Comparison of ENCODE assay signal across 21 cellular contexts in genomic region chr17:58475985-58476384, GRCh38. TPM values are rescaled to one million over a fixed set of nuclear protein-coding genes. Genes with fewer than 3 reads are reported as not detected.
DNase-seq lines count a peak whose midpoint lies in the region; ATAC-seq, FAIRE-seq and TF ChIP-seq lines count a peak whose summit lies in the region.
"Had no signal": no experiment of that assay in that cellular context is flagged by ENCODE, and none has a peak within 500 bp of the region (broad histone marks: within the 10 kb centered on the region; RNA-seq: fewer than 3 reads in every experiment).

No MANE protein-coding gene starts in this region.

- CTCF ChIA-PET in K562 (lab: Yijun Ruan, JAX; ENCODE audit: low intra/inter-chr PET ratio): no interaction called here

- TF ChIP-seq CTCF in K562 (IDR thresholded peaks at IDR 0.05 in 2 of 3, conservative IDR thresholded peaks at IDR 0.05 in 1 of 3; ENCODE audit: insufficient read depth in 2 of 3, low read depth in 1 of 3, low read length in 3 of 3) (no peak), parathyroid adenoma (IDR thresholded peaks at IDR 0.05) (no peak)

- H2AFZ ChIP-seq in K562 (ENCODE audit: low read depth, low read length): no peak overlapping the region
- H2AFZ ChIP-seq in parathyroid adenoma: peak overlapping the region; percentile 52
- no peak overlapping the region for H2AFZ ChIP-seq in mesenchymal stem cell (ENCODE audit: low read depth, low read length)

- H4K8ac ChIP-seq in mesenchymal stem cell (ENCODE audit: low read length): no peak overlapping the region

- ATAC-seq in K562: no peak
- no peak for ATAC-seq in HG02884 (IDR thresholded peaks at IDR 0.05; ENCODE audit: unreplicated experiment)
- no peak for ATAC-seq in GM19395 (IDR thresholded peaks at IDR 0.05; ENCODE audit: unreplicated experiment)

- H3K9ac ChIP-seq in K562 (ENCODE audit: insufficient read depth in 1 of 2, low read depth in 2 of 2, low read length in 2 of 2) (no peak overlapping the region), parathyroid adenoma (no peak overlapping the region), mesenchymal stem cell (ENCODE audit: low read length) (no peak overlapping the region)

- no peak for TF ChIP-seq POLR2A in K562 (conservative IDR thresholded peaks at IDR 0.05)

- H3K36me3 ChIP-seq in K562 (ENCODE audit: control insufficient read depth, insufficient read depth, low read length) (no peaks in the 10 kb centered on the region), parathyroid adenoma (ENCODE audit: control insufficient read depth, insufficient read depth, low read length) (no peaks in the 10 kb centered on the region), mesenchymal stem cell (ENCODE audit: control insufficient read depth in 1 of 2, insufficient read depth in 2 of 2, low read depth in 1 of 2, low read length in 2 of 2) (no peaks in the 10 kb centered on the region)
- H3K36me3 ChIP-seq: HAP-1 had no signal

- peaks cover 0 to 3% of the 10 kb centered on the region in 2 experiments; a peak in 2 of 5 replicates for H3K27me3 ChIP-seq in K562 (ENCODE audit: control insufficient read depth in 2 of 2, insufficient read depth in 2 of 2, low read length in 2 of 2)
- H3K27me3 ChIP-seq in parathyroid adenoma (ENCODE audit: control insufficient read depth, insufficient read depth, low read length): no peaks in the 10 kb centered on the region
- H3K27me3 ChIP-seq in mesenchymal stem cell (ENCODE audit: control insufficient read depth in 1 of 2, insufficient read depth in 1 of 2, low read length in 2 of 2): peaks cover 0 to 2% of the 10 kb centered on the region in 2 experiments

- H3K4me2 ChIP-seq in K562 (ENCODE audit: insufficient read depth, low read length) (no peak overlapping the region), parathyroid adenoma (ENCODE audit: low read length) (no peak overlapping the region), mesenchymal stem cell (ENCODE audit: low read length, poor library complexity, severe bottlenecking) (no peak overlapping the region)

- H3K27ac ChIP-seq in K562 (ENCODE audit: extremely low read depth, low read depth, low read length) (no peak overlapping the region), parathyroid adenoma (no peak overlapping the region), mesenchymal stem cell (ENCODE audit: low read length, poor library complexity, severe bottlenecking) (no peak overlapping the region)

- H3K9me1 ChIP-seq in K562 (ENCODE audit: control insufficient read depth, insufficient read depth, low read length): no peaks in the 10 kb centered on the region

- no TSS peak for BruUV-seq in K562 (replicated peaks; lab: Mats Ljungman, UMichigan)

- H4K91ac ChIP-seq in mesenchymal stem cell (ENCODE audit: low read length): no peak overlapping the region

- no peak overlapping the region for H2BK120ac ChIP-seq in mesenchymal stem cell (ENCODE audit: low read depth, low read length)

- H3K4me1 ChIP-seq in K562 (replicated peaks in 1 of 2; ENCODE audit: control insufficient read depth in 2 of 2, insufficient read depth in 2 of 2, low read length in 2 of 2): peaks cover 0 to 2% of the 10 kb centered on the region in 2 experiments; a peak in 1 of 5 replicates
- H3K4me1 ChIP-seq in parathyroid adenoma: no peaks in the 10 kb centered on the region
- no peaks in the 10 kb centered on the region for H3K4me1 ChIP-seq in mesenchymal stem cell (ENCODE audit: control insufficient read depth, insufficient read depth, low read depth, low read length)
- H3K4me1 ChIP-seq: HAP-1 had no signal

- H3K79me2 ChIP-seq in K562 (ENCODE audit: control insufficient read depth, insufficient read depth, low read length) (no peaks in the 10 kb centered on the region), parathyroid adenoma (no peaks in the 10 kb centered on the region)

- H2BK15ac ChIP-seq in mesenchymal stem cell (ENCODE audit: low read depth, poor library complexity, severe bottlenecking): no peak overlapping the region

- POLR2A ChIA-PET in K562 (lab: Yijun Ruan, JAX): interaction anchor here (0.7 to 1.1 kb wide), 3 partner anchors 21 to 155 kb away, joined by 3 to 4 read pairs (median 3); partner anchors contain the start of gene TSPOAP1

- DNase-seq in HTR-8/SVneo (ENCODE audit: insufficient read length, low spot score) (no peak), K562 (ENCODE audit: extremely low read depth in 1 of 4, low spot score in 3 of 4) (no peak), mesenchymal stem cell (no peak)
- DNase-seq: C1 segment of cervical spinal cord; Calu3; CD4-positive, alpha-beta memory T cell; COR-L47; DMS53; DMS79 treated with DMSO at 0.1 percent for 48 hours; GF-D8; GOT3 had no signal

- H3K9me3 ChIP-seq in K562 (replicated peaks; ENCODE audit: control insufficient read depth, insufficient read depth, low read depth, low read length) (no peaks in the 10 kb centered on the region), parathyroid adenoma (ENCODE audit: control insufficient read depth, low read length) (no peaks in the 10 kb centered on the region), mesenchymal stem cell (ENCODE audit: control insufficient read depth, low read length) (no peaks in the 10 kb centered on the region)
- H3K9me3 ChIP-seq: HAP-1 had no signal

- H2BK5ac ChIP-seq in mesenchymal stem cell (ENCODE audit: low read depth, low read length, poor library complexity, severe bottlenecking): no peak overlapping the region

- intact Hi-C loops in K562 (cut with micrococcal nuclease): no loop called here

- H3K18ac ChIP-seq in mesenchymal stem cell (ENCODE audit: low read depth in 1 of 2, low read length in 2 of 2): no peak overlapping the region

- H3K4me3 ChIP-seq in K562 (no peak overlapping the region), parathyroid adenoma (ENCODE audit: low read depth, low read length) (no peak overlapping the region), mesenchymal stem cell (ENCODE audit: insufficient read depth in 1 of 2, low read depth in 1 of 2, low read length in 2 of 2) (no peak overlapping the region)
- H3K4me3 ChIP-seq: HAP-1 had no signal

- no peak overlapping the region for H2BK12ac ChIP-seq in mesenchymal stem cell (ENCODE audit: low read length in 2 of 2)

- H3K79me1 ChIP-seq in mesenchymal stem cell (replicated peaks; ENCODE audit: low read length, poor library complexity, severe bottlenecking): no peaks in the 10 kb centered on the region

- no peak overlapping the region for H3K14ac ChIP-seq in mesenchymal stem cell (ENCODE audit: low read length in 2 of 2)

- H2AK5ac ChIP-seq in mesenchymal stem cell (ENCODE audit: low read length, severe bottlenecking): no peak overlapping the region

- no peak overlapping the region for H3K4ac ChIP-seq in mesenchymal stem cell (ENCODE audit: low read depth in 1 of 2, low read length in 2 of 2)

- H3K23ac ChIP-seq in mesenchymal stem cell (ENCODE audit: low read length in 2 of 2): no peak overlapping the region

- no peaks in the 10 kb centered on the region for H4K20me1 ChIP-seq in K562 (replicated peaks; ENCODE audit: control insufficient read depth, insufficient read depth, low read length)

- TF ChIP-seq RAD21 in K562 (CRISPR knock-in tag; conservative IDR thresholded peaks at IDR 0.05 in 1 of 2, IDR thresholded peaks at IDR 0.05 in 1 of 2): no peak

- in situ Hi-C loops in K562 (cut with MboI): no loop called here

- TF ChIP-seq EP300 in K562 (IDR thresholded peaks at IDR 0.05; ENCODE audit: low read length): no peak

- FAIRE-seq in HTR-8/SVneo (lab: Jason Lieb, UNC): peak; percentile 63
- FAIRE-seq in K562 (lab: Jason Lieb, UNC): no peak
- FAIRE-seq: GM12891, GM18507, H54 had no signal

RNA-seq across cellular contexts. Expression of gene HSF5, which starts 12.2 kb away (rescaled TPM):
- total RNA-seq in K562 (2011; cell fraction: chromatin; rRNA removed; ENCODE audit: low replicate concordance): 0.07 TPM in 1 of 2 replicates, not detected in the other
- under 0.01 and 0.13 TPM in 2 replicates for total RNA-seq in K562 (2011; cell fraction: nucleolus; rRNA removed)
- total RNA-seq in K562 (2011; cell fraction: nucleoplasm; rRNA removed): 0.15 TPM in 1 of 2 replicates, not detected in the other
- total RNA-seq in K562 (2014; rRNA removed): not detected in 2 replicates
- not detected in 2 replicates for total RNA-seq in K562 (2014; rRNA removed; fragmentation: Illumina TruSeq; extraction: Trizol)
- total RNA-seq in K562 (2015; rRNA removed; fragmentation: Illumina TruSeq; extraction: Trizol): not detected in 2 replicates
- not detected in 2 replicates for total RNA-seq in K562 (2021)
- polyA plus RNA-seq in K562 (2011; rRNA removed): not detected in 2 replicates
- polyA plus RNA-seq in K562 (2011; cell fraction: cytosol; rRNA removed): not detected in 2 replicates
- polyA plus RNA-seq in K562 (2011; cell fraction: nucleus; rRNA removed): not detected in 2 replicates
- not detected in 2 replicates for polyA plus RNA-seq in K562 (2012)
- not detected in 2 replicates for polyA plus RNA-seq in K562 (2014; fragmentation: Illumina TruSeq; extraction: Trizol)
- polyA plus RNA-seq in K562 (2014; fragmentation: Nextera tagmentation; extraction: Ambion mirVana): not detected
- 0.04 TPM in 1 of 2 replicates, not detected in the other for polyA plus RNA-seq in K562 (2014; rRNA removed)
- polyA minus RNA-seq in K562 (2011; rRNA and poly(A)+ RNA removed): not detected in 2 replicates
- not detected in 2 replicates for polyA minus RNA-seq in K562 (2011; cell fraction: cytosol; rRNA and poly(A)+ RNA removed)
- polyA minus RNA-seq in K562 (2011; cell fraction: nucleus; rRNA and poly(A)+ RNA removed): not detected in 2 replicates
- polyA plus RNA-seq in mesenchymal stem cell (2013, experiment 1 of 2): 0.01 TPM
- polyA plus RNA-seq in mesenchymal stem cell (2013, experiment 2 of 2): not detected
- total RNA-seq: A172, G401 had no signal
- polyA plus RNA-seq: BJ had no signal

RNA-seq across cellular contexts. Expression of gene MTMR4, which starts 38.5 kb away (rescaled TPM):
- total RNA-seq in K562 (2011; cell fraction: chromatin; rRNA removed; ENCODE audit: low replicate concordance): 160 and 172 TPM in 2 replicates
- 62.4 and 79.2 TPM in 2 replicates for total RNA-seq in K562 (2011; cell fraction: nucleolus; rRNA removed)
- 88.1 and 88.9 TPM in 2 replicates for total RNA-seq in K562 (2011; cell fraction: nucleoplasm; rRNA removed)
- total RNA-seq in K562 (2014; rRNA removed) (28.7 and 40.9 TPM in 2 replicates), K562 (2014; rRNA removed; fragmentation: Illumina TruSeq; extraction: Trizol) (28.4 and 28.5 TPM in 2 replicates), K562 (2015; rRNA removed; fragmentation: Illumina TruSeq; extraction: Trizol) (32.5 and 35.9 TPM in 2 replicates), K562 (2021) (43.7 and 45.7 TPM in 2 replicates)
- polyA plus RNA-seq in K562 (2011; rRNA removed) (44.6 and 57.3 TPM in 2 replicates), K562 (2014; fragmentation: Illumina TruSeq; extraction: Trizol) (25.7 and 29.4 TPM in 2 replicates), K562 (2014; fragmentation: Nextera tagmentation; extraction: Ambion mirVana) (1 to 10 TPM; 8.8 to 9.1 TPM), K562 (2014; rRNA removed) (22.7 and 27.4 TPM in 2 replicates)
- polyA plus RNA-seq in K562 (2011; cell fraction: cytosol; rRNA removed): 29.4 and 34.9 TPM in 2 replicates
- polyA plus RNA-seq in K562 (2011; cell fraction: nucleus; rRNA removed): 111 TPM in 2 replicates
- 15.8 and 19.3 TPM in 2 replicates for polyA plus RNA-seq in K562 (2012)
- polyA minus RNA-seq in K562 (2011; rRNA and poly(A)+ RNA removed): 86.8 and 126 TPM in 2 replicates
- polyA minus RNA-seq in K562 (2011; cell fraction: cytosol; rRNA and poly(A)+ RNA removed): 29.8 and 38.3 TPM in 2 replicates
- polyA minus RNA-seq in K562 (2011; cell fraction: nucleus; rRNA and poly(A)+ RNA removed): 23.7 and 38.2 TPM in 2 replicates
- 13.8 TPM for polyA plus RNA-seq in mesenchymal stem cell (2013, experiment 1 of 2)
- 12.8 TPM for polyA plus RNA-seq in mesenchymal stem cell (2013, experiment 2 of 2)

RNA-seq across cellular contexts. Expression of gene RNF43, which starts 58.7 kb away (rescaled TPM):
- 8.4 and 9.4 TPM in 2 replicates for total RNA-seq in K562 (2011; cell fraction: chromatin; rRNA removed; ENCODE audit: low replicate concordance)
- total RNA-seq in K562 (2011; cell fraction: nucleolus; rRNA removed): 5.0 and 6.2 TPM in 2 replicates
- total RNA-seq in K562 (2011; cell fraction: nucleoplasm; rRNA removed): 7.3 and 9.5 TPM in 2 replicates
- total RNA-seq in K562 (2014; rRNA removed) (1.5 and 2.0 TPM in 2 replicates), K562 (2014; rRNA removed; fragmentation: Illumina TruSeq; extraction: Trizol) (1.5 TPM in 2 replicates), K562 (2015; rRNA removed; fragmentation: Illumina TruSeq; extraction: Trizol) (1.2 TPM in 2 replicates), K562 (2021) (2.3 and 2.7 TPM in 2 replicates)
- polyA plus RNA-seq in K562 (2011; rRNA removed) (0.75 and 1.2 TPM in 2 replicates), K562 (2014; fragmentation: Illumina TruSeq; extraction: Trizol) (1.7 and 2.1 TPM in 2 replicates), K562 (2014; fragmentation: Nextera tagmentation; extraction: Ambion mirVana) (under 1 TPM; 0.29 to 0.51 TPM), K562 (2014; rRNA removed) (1.4 TPM in 2 replicates)
- 0.47 and 0.79 TPM in 2 replicates for polyA plus RNA-seq in K562 (2011; cell fraction: cytosol; rRNA removed)
- polyA plus RNA-seq in K562 (2011; cell fraction: nucleus; rRNA removed): 2.0 and 2.8 TPM in 2 replicates
- 2.6 and 3.4 TPM in 2 replicates for polyA plus RNA-seq in K562 (2012)
- 1.1 and 3.1 TPM in 2 replicates for polyA minus RNA-seq in K562 (2011; rRNA and poly(A)+ RNA removed)
- 0.29 and 2.1 TPM in 2 replicates for polyA minus RNA-seq in K562 (2011; cell fraction: cytosol; rRNA and poly(A)+ RNA removed)
- polyA minus RNA-seq in K562 (2011; cell fraction: nucleus; rRNA and poly(A)+ RNA removed): 0.89 and 1.3 TPM in 2 replicates
- 0.01 TPM for polyA plus RNA-seq in mesenchymal stem cell (2013, experiment 1 of 2)
- not detected for polyA plus RNA-seq in mesenchymal stem cell (2013, experiment 2 of 2)
- total RNA-seq: A172, G401 had no signal
- polyA plus RNA-seq: BJ had no signal
